In the genomic region with DNA sequence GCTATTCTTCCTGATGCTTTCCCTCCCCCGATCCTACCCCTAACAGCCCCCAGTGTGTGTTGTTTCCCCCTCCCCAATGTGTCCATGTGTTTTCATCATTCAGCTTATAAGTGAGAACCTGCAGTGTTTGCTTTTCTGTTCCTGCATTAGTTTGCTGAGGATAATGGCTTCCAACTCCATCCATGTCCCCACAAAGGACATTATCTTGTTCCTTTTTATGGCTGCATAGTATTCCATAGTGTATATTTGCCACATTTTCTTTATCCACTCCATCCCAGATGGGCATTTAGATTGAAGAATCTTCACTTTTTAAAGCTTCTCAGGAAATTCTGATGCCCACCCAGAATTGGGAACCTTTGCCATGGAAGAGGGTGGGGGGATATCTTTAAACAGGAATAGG, we compare ENCODE assay signal across 18 cellular contexts. TPM values are rescaled to one million over a fixed set of nuclear protein-coding genes. Genes with fewer than 3 reads are reported as not detected.
DNase-seq lines count a peak whose midpoint lies in the region; ATAC-seq and TF ChIP-seq lines count a peak whose summit lies in the region.
"Had no signal": no experiment of that assay in that cellular context is flagged by ENCODE, and none has a peak within 500 bp of the region (broad histone marks: within the 10 kb centered on the region; RNA-seq: fewer than 3 reads in every experiment).

No MANE protein-coding gene starts in this region.

- peak overlapping the region; percentile 98 for H3K27ac Mint-ChIP-seq in Caco-2 (ENCODE audit: unreplicated experiment)
- H3K27ac Mint-ChIP-seq: B cell; CD4-positive, CD25-positive, alpha-beta regulatory T cell; GM23338; HFFc6 had no signal

- H3K27me3 Mint-ChIP-seq in Caco-2 (ENCODE audit: insufficient read depth, unreplicated experiment), result no peaks in the 10 kb centered on the region
- H3K27me3 Mint-ChIP-seq: B cell had no signal

- WGBS in IMR-90 (ENCODE audit: extremely low coverage in 2 of 2, insufficient read length in 1 of 2), 2 experiments, result no CpG with 5 or more reads among the region's 1 CpG
- no CpG with 5 or more reads among the region's 1 CpG for WGBS in mesendoderm (ENCODE audit: extremely low coverage, insufficient coverage, low lambda C conversion rate)

- peak overlapping the region; percentile 78 for H4K5ac ChIP-seq in IMR-90 (ENCODE audit: low read depth, low read length)
- no peak overlapping the region for H4K5ac ChIP-seq in mesendoderm (ENCODE audit: low read length)

- H3K27ac ChIP-seq in IMR-90 (ENCODE audit: insufficient read depth, low read length) (peak overlapping the region; percentile 74), mesendoderm (ENCODE audit: low read depth, low read length) (peak overlapping the region; percentile 56)
- H3K27ac ChIP-seq: HL-60 had no signal

- H3K18ac ChIP-seq in IMR-90 (ENCODE audit: low read depth, low read length) (peak overlapping the region; percentile 94; the same call in 1 of the 2 replicates), mesendoderm (ENCODE audit: low read length) (no peak overlapping the region)

- H2AFZ ChIP-seq in IMR-90 (replicated peaks; ENCODE audit: low read length, poor library complexity), result no peak overlapping the region
- H2AFZ ChIP-seq: GM23338 had no signal

- H2BK120ac ChIP-seq in IMR-90 (ENCODE audit: low read depth, low read length) (peak overlapping the region; percentile 97), mesendoderm (ENCODE audit: low read depth, low read length) (no peak overlapping the region)

- H3K4me1 Mint-ChIP-seq in Caco-2 (ENCODE audit: low read depth, unreplicated experiment), result peaks cover 42% of the 10 kb centered on the region
- H3K4me1 Mint-ChIP-seq: CD4-positive, CD25-positive, alpha-beta regulatory T cell; CD8-positive, alpha-beta memory T cell had no signal

- H3K9ac ChIP-seq in IMR-90 (ENCODE audit: low read depth, low read length) (no peak overlapping the region), mesendoderm (ENCODE audit: low read length) (no peak overlapping the region)

- no peaks in the 10 kb centered on the region for H3K9me3 Mint-ChIP-seq in Caco-2 (ENCODE audit: unreplicated experiment)
- H3K9me3 Mint-ChIP-seq: CD8-positive, alpha-beta memory T cell; GM23338; HFFc6 had no signal

- ATAC-seq in IMR-90 (ENCODE audit: low read depth) (no peak), GM18861 (IDR thresholded peaks at IDR 0.05; ENCODE audit: unreplicated experiment) (no peak)
- ATAC-seq: HepG2 had no signal

- H3K9me3 ChIP-seq in Caco-2 (no peaks in the 10 kb centered on the region), IMR-90 (ENCODE audit: control insufficient read depth, insufficient read depth, low read length) (no peaks in the 10 kb centered on the region)

- H3K4ac ChIP-seq in IMR-90 (ENCODE audit: low read depth, low read length) (peak overlapping the region; percentile 96), mesendoderm (ENCODE audit: low read depth, low read length) (no peak overlapping the region)

- no peak overlapping the region for H3K4me3 Mint-ChIP-seq in Caco-2 (ENCODE audit: unreplicated experiment)
- H3K4me3 Mint-ChIP-seq: B cell; CD4-positive, CD25-positive, alpha-beta regulatory T cell; CD8-positive, alpha-beta memory T cell; GM23338 had no signal

- H2AK5ac ChIP-seq in IMR-90 (ENCODE audit: low read depth, low read length) (peak overlapping the region; percentile 95), mesendoderm (ENCODE audit: low read length) (no peak overlapping the region)

- intact Hi-C loops in Caco-2 (cut with micrococcal nuclease; ENCODE audit: unreplicated experiment), result no loop called here
- intact Hi-C loops in IMR-90 (cut with micrococcal nuclease), result no loop called here

- H3K79me2 ChIP-seq in mesendoderm (ENCODE audit: control insufficient read depth, insufficient read depth, low read length), result no peaks in the 10 kb centered on the region

- peak overlapping the region; percentile 78; the same call in 2 of the 3 replicates for H2BK15ac ChIP-seq in IMR-90 (ENCODE audit: low read depth, low read length)
- H2BK15ac ChIP-seq in mesendoderm (replicated peaks; ENCODE audit: low read depth), result no peak overlapping the region

- no peaks in the 10 kb centered on the region for H4K20me1 ChIP-seq in IMR-90 (ENCODE audit: insufficient read depth, low read length)

- H2BK20ac ChIP-seq in IMR-90 (ENCODE audit: low read depth, low read length), result peak overlapping the region; percentile 97; the same call in 1 of the 2 replicates

- peaks cover 28% of the 10 kb centered on the region for H3K9me1 ChIP-seq in IMR-90 (ENCODE audit: insufficient read depth, low read length)

- TF ChIP-seq POLR2A in IMR-90 (IDR thresholded peaks at IDR 0.05; ENCODE audit: low read depth, low read length), result no peak

- POLR2A ChIA-PET in Caco-2 (lab: Charles Lee), result no interaction called here
- POLR2A ChIA-PET in IMR-90 (lab: Charles Lee; ENCODE audit: unreplicated experiment), result no interaction called here

- H3K36me3 Mint-ChIP-seq in Caco-2 (ENCODE audit: insufficient read depth, unreplicated experiment), result peaks cover 16% of the 10 kb centered on the region

- H4K8ac ChIP-seq in IMR-90 (ENCODE audit: low read depth in 2 of 2, low read length in 2 of 2), result peak overlapping the region; percentile 46 to 92; a peak in 3 of 4 replicates
- no peak overlapping the region for H4K8ac ChIP-seq in mesendoderm (ENCODE audit: low read depth, low read length)

- no peak overlapping the region for H2AK9ac ChIP-seq in IMR-90 (replicated peaks; ENCODE audit: low read depth, low read length, poor library complexity)

- H3K27me3 ChIP-seq in Caco-2 (replicated peaks; ENCODE audit: control insufficient read depth, insufficient read depth, low read length), result no peaks in the 10 kb centered on the region
- H3K27me3 ChIP-seq in IMR-90 (ENCODE audit: control insufficient read depth, insufficient read depth, low read length), result no peaks in the 10 kb centered on the region
- H3K27me3 ChIP-seq in mesendoderm (ENCODE audit: insufficient read depth, low read length, poor library complexity), result no peaks in the 10 kb centered on the region

- in situ Hi-C loops in IMR-90 (cut with MboI; ENCODE audit: low sequenced_read_pairs), result no loop called here

- dilution Hi-C loops in IMR-90 (cut with HindIII; ENCODE audit: low sequenced_read_pairs, unreplicated experiment), result no loop called here

- no peak for TF ChIP-seq RAD21 in IMR-90 (IDR thresholded peaks at IDR 0.05; ENCODE audit: low read length)

- TF ChIP-seq CTCF in Caco-2 (IDR thresholded peaks at IDR 0.05; ENCODE audit: insufficient read depth in 1 of 2, low read depth in 1 of 2, low read length in 1 of 2, severe bottlenecking in 1 of 2, unreplicated experiment in 1 of 2) (no peak), IMR-90 (conservative IDR thresholded peaks at IDR 0.05; ENCODE audit: low read depth, low read length) (no peak)

- H3K79me1 ChIP-seq in IMR-90 (ENCODE audit: low read depth in 1 of 2, low read length in 2 of 2) (peaks cover 0 to 23% of the 10 kb centered on the region in 2 experiments; a peak in 3 of 4 replicates), mesendoderm (ENCODE audit: low read length) (no peaks in the 10 kb centered on the region)

- no peaks in the 10 kb centered on the region for H3K36me3 ChIP-seq in Caco-2 (ENCODE audit: control insufficient read depth, insufficient read depth, low read length)
- peaks cover 12% of the 10 kb centered on the region for H3K36me3 ChIP-seq in IMR-90 (ENCODE audit: control insufficient read depth, insufficient read depth, low read length)
- no peaks in the 10 kb centered on the region for H3K36me3 ChIP-seq in mesendoderm (ENCODE audit: control insufficient read depth, insufficient read depth, low read length)

- peak overlapping the region; percentile 88 for H2BK5ac ChIP-seq in IMR-90 (ENCODE audit: low read depth, low read length, poor library complexity, severe bottlenecking)
- no peak overlapping the region for H2BK5ac ChIP-seq in mesendoderm (ENCODE audit: low read length)

- peak overlapping the region; percentile 97 for H3K14ac ChIP-seq in IMR-90 (replicated peaks; ENCODE audit: low read depth, low read length)

- DNase-seq in Caco-2 (no peak), IMR-90 (no peak), mesendoderm (no peak), mucosa of gallbladder (ENCODE audit: low spot score) (no peak), NCI-H2081 (lab: John Stamatoyannopoulos, UW) (no peak), epidermal melanocyte (ENCODE audit: insufficient read length, low spot score) (no peak)
- DNase-seq: 8988T; C1 segment of cervical spinal cord; CD4-positive, CD25-positive, alpha-beta regulatory T cell; CD8-positive, alpha-beta memory T cell; COR-L47; HCEC 1CT; HFFc6 had no signal

- H3K4me1 ChIP-seq in Caco-2 (peaks cover 43% of the 10 kb centered on the region), IMR-90 (ENCODE audit: control insufficient read depth, insufficient read depth, low read length) (peaks cover 15% of the 10 kb centered on the region), mesendoderm (ENCODE audit: control insufficient read depth, low read depth, low read length) (peaks cover 26% of the 10 kb centered on the region)

- H3K4me2 ChIP-seq in IMR-90 (ENCODE audit: low read depth, low read length), result no peak overlapping the region
- H3K4me2 ChIP-seq in mesendoderm (ENCODE audit: low read length), result no peak overlapping the region
- H3K4me2 ChIP-seq: GM23338 had no signal

- CTCF ChIA-PET in Caco-2 (lab: Charles Lee) (interaction anchor here (0.7 kb wide), 1 partner anchor 96 kb away, joined by 3 read pairs; no protein-coding TSS in a partner anchor), IMR-90 (lab: Yijun Ruan, JAX) (no interaction called here)

- BruUV-seq in Caco-2 (replicated peaks; lab: Mats Ljungman, UMichigan), result no TSS peak
- no TSS peak for BruUV-seq in IMR-90 (replicated peaks; lab: Mats Ljungman, UMichigan)

- H3K23ac ChIP-seq in IMR-90 (ENCODE audit: low read depth, low read length), result peak overlapping the region; percentile 88; the same call in 1 of the 2 replicates
- no peak overlapping the region for H3K23ac ChIP-seq in mesendoderm (ENCODE audit: low read length)

- H3K4me3 ChIP-seq in Caco-2 (ENCODE audit: low read depth, low read length) (no peak overlapping the region), IMR-90 (ENCODE audit: insufficient read depth, low read depth, low read length) (no peak overlapping the region), mesendoderm (ENCODE audit: low read length) (no peak overlapping the region)
- H3K4me3 ChIP-seq: GM23338 had no signal

- peak overlapping the region; percentile 94; the same call in 1 of the 2 replicates for H4K91ac ChIP-seq in IMR-90 (ENCODE audit: insufficient read depth, low read depth, low read length)

- no peak overlapping the region; the same call in 1 of the 2 replicates for H3K56ac ChIP-seq in IMR-90 (ENCODE audit: extremely low read depth, insufficient read depth, low read length)
- no peak overlapping the region for H3K56ac ChIP-seq in mesendoderm (ENCODE audit: low read length)

TF ChIP-seq in IMR-90, 13 proteins besides CTCF, POLR2A, EP300 and RAD21 (continues in another document):
- TF ChIP-seq CHD1 (IDR thresholded peaks at IDR 0.05; ENCODE audit: low read depth, low read length), result no peak
- TF ChIP-seq RCOR1 (IDR thresholded peaks at IDR 0.05; ENCODE audit: insufficient replicate concordance, low read length), result no peak

RNA-seq across cellular contexts. Expression of a gene that starts 19.0 kb away (rescaled TPM):
- total RNA-seq in Caco-2 (2022), result 422 and 437 TPM in 2 replicates
- 203 and 395 TPM in 2 replicates for total RNA-seq in IMR-90 (2012; rRNA removed)
- polyA plus RNA-seq in IMR-90 (2012; rRNA removed), result 200 and 208 TPM in 2 replicates
- polyA plus RNA-seq in IMR-90 (2012; cell fraction: cytosol; rRNA removed), result 557 and 944 TPM in 2 replicates
- 202 and 690 TPM in 2 replicates for polyA plus RNA-seq in IMR-90 (2012; cell fraction: nucleus; rRNA removed; ENCODE audit: low replicate concordance)
- 253 TPM for polyA plus RNA-seq in mesendoderm (2013, experiment 1 of 2)
- polyA plus RNA-seq in mesendoderm (2013, experiment 2 of 2), result 262 TPM
- total RNA-seq in mucosa of gallbladder, result 142 TPM
